ENCODE assay signal across 13 cellular contexts in genomic region chr10:102626026-102626686, GRCh38. TPM values are rescaled to one million over a fixed set of nuclear protein-coding genes. Genes with fewer than 3 reads are reported as not detected.
DNase-seq lines count a peak whose midpoint lies in the region; ATAC-seq and TF ChIP-seq lines count a peak whose summit lies in the region.
"Had no signal": no experiment of that assay in that cellular context is flagged by ENCODE, and none has a peak within 500 bp of the region (broad histone marks: within the 10 kb centered on the region; RNA-seq: fewer than 3 reads in every experiment).

No MANE protein-coding gene starts in this region.

- TF ChIP-seq POLR2A in NB4 (IDR thresholded peaks at IDR 0.05; ENCODE audit: extremely low read depth, insufficient read length) (no peak), testis (IDR thresholded peaks at IDR 0.05) (no peak)

- no peaks in the 10 kb centered on the region for H3K9me3 Mint-ChIP-seq in effector memory CD8-positive, alpha-beta T cell
- H3K9me3 Mint-ChIP-seq in neural progenitor cell: no peaks in the 10 kb centered on the region
- H3K9me3 Mint-ChIP-seq: activated naive CD8-positive, alpha-beta T cell treated with anti-CD3 and anti-CD28 coated beads for 36 hours had no signal

- H3K27me3 ChIP-seq in neural progenitor cell: no peaks in the 10 kb centered on the region
- no peaks in the 10 kb centered on the region for H3K27me3 ChIP-seq in testis
- H3K27me3 ChIP-seq: Peyer's patch had no signal

- H3K79me2 ChIP-seq in neural progenitor cell (ENCODE audit: low read depth): no peaks in the 10 kb centered on the region

- H3F3A ChIP-seq in neural progenitor cell (ENCODE audit: low read depth): peaks cover 68% of the 10 kb centered on the region

- H3K4me3 Mint-ChIP-seq in effector memory CD8-positive, alpha-beta T cell: no peak overlapping the region
- H3K4me3 Mint-ChIP-seq in neural progenitor cell: peak overlapping the region; percentile 36
- H3K4me3 Mint-ChIP-seq: activated naive CD8-positive, alpha-beta T cell treated with anti-CD3 and anti-CD28 coated beads for 36 hours had no signal

- H2AFZ ChIP-seq in neural progenitor cell (replicated peaks): no peak overlapping the region

- WGBS in testis, 2 donors: 77 to 79% methylated on average over 10 of the region's 10 CpGs

- no peak overlapping the region for H3K9ac ChIP-seq in neural progenitor cell

- H3K36me3 ChIP-seq in neural progenitor cell (no peaks in the 10 kb centered on the region), testis (ENCODE audit: low read depth, missing control alignments) (no peaks in the 10 kb centered on the region)

- no peaks in the 10 kb centered on the region for H3K27me3 Mint-ChIP-seq in effector memory CD8-positive, alpha-beta T cell
- H3K27me3 Mint-ChIP-seq in neural progenitor cell (ENCODE audit: insufficient read depth, low read depth): peaks cover 11% of the 10 kb centered on the region
- H3K27me3 Mint-ChIP-seq: activated naive CD8-positive, alpha-beta T cell treated with anti-CD3 and anti-CD28 coated beads for 36 hours had no signal

- H3K9me3 ChIP-seq in neural progenitor cell (ENCODE audit: low read depth) (no peaks in the 10 kb centered on the region), testis (no peaks in the 10 kb centered on the region)
- H3K9me3 ChIP-seq: Peyer's patch had no signal

- DNase-seq in NB4 (ENCODE audit: low read depth): peak; percentile 44
- DNase-seq in effector memory CD8-positive, alpha-beta T cell: no peak
- DNase-seq in neural progenitor cell (ENCODE audit: low spot score): no peak
- DNase-seq in testis: no peak
- DNase-seq in HuH-7 (ENCODE audit: low spot score): no peak
- DNase-seq: activated naive CD8-positive, alpha-beta T cell treated with anti-CD3 and anti-CD28 coated beads for 36 hours; kidney glomerular epithelial cell; NCI-H446; Peyer's patch; stimulated activated CD4-positive, alpha-beta T cell treated with anti-CD3 and anti-CD28 coated beads, Interleukin-2, amount 100 ng/mL, for 48 hours; stimulated activated naive CD4-positive, alpha-beta T cell had no signal

- no peaks in the 10 kb centered on the region for H3K36me3 Mint-ChIP-seq in effector memory CD8-positive, alpha-beta T cell (ENCODE audit: insufficient read depth)
- peaks cover 19% of the 10 kb centered on the region for H3K36me3 Mint-ChIP-seq in neural progenitor cell
- H3K36me3 Mint-ChIP-seq: activated naive CD8-positive, alpha-beta T cell treated with anti-CD3 and anti-CD28 coated beads for 36 hours had no signal

- H3K27ac Mint-ChIP-seq in effector memory CD8-positive, alpha-beta T cell: peak overlapping the region; percentile 64 to 87
- peak overlapping the region; percentile 79 for H3K27ac Mint-ChIP-seq in neural progenitor cell
- H3K27ac Mint-ChIP-seq: activated naive CD8-positive, alpha-beta T cell treated with anti-CD3 and anti-CD28 coated beads for 36 hours had no signal

- intact Hi-C loops in testis (cut with DNase I; ENCODE audit: low total_unique reads): no loop called here

- peak overlapping the region; percentile 49 for H3K4me2 ChIP-seq in neural progenitor cell

- ATAC-seq in effector memory CD8-positive, alpha-beta T cell (replicated peaks): no peak
- no peak for ATAC-seq in GM21367 (IDR thresholded peaks at IDR 0.05; ENCODE audit: unreplicated experiment)
- no peak for ATAC-seq in GM18870 (IDR thresholded peaks at IDR 0.05; ENCODE audit: unreplicated experiment)

- peaks cover 72% of the 10 kb centered on the region for H3K4me1 ChIP-seq in neural progenitor cell
- H3K4me1 ChIP-seq in testis: peaks cover 80% of the 10 kb centered on the region

- peak overlapping the region; percentile 99 for H3K27ac ChIP-seq in neural progenitor cell
- peak overlapping the region; percentile 80 to 84 for H3K27ac ChIP-seq in testis

- H3K4me3 ChIP-seq in NB4 (ENCODE audit: low read depth, low read length) (no peak overlapping the region), neural progenitor cell (no peak overlapping the region), testis (no peak overlapping the region)
- H3K4me3 ChIP-seq: Peyer's patch had no signal

- TF ChIP-seq CTCF in NB4 (IDR thresholded peaks at IDR 0.05; ENCODE audit: low read depth, low read length) (no peak), neural progenitor cell (IDR thresholded peaks at IDR 0.05) (no peak), testis (IDR thresholded peaks at IDR 0.05) (no peak)

- H4K20me1 ChIP-seq in neural progenitor cell (ENCODE audit: low read depth): no peaks in the 10 kb centered on the region

- peaks cover 0 to 2% of the 10 kb centered on the region in 2 donors for H3K4me1 Mint-ChIP-seq in effector memory CD8-positive, alpha-beta T cell (ENCODE audit: low read depth in 2 of 2)
- peaks cover 63% of the 10 kb centered on the region for H3K4me1 Mint-ChIP-seq in neural progenitor cell

RNA-seq across cellular contexts. Expression of gene TRIM8, which starts 18.1 kb away (rescaled TPM):
- total RNA-seq in neural progenitor cell (ENCODE audit: low replicate concordance) (31.4 and 33.8 TPM in 2 replicates), testis (100 to 1,000 TPM; 114 to 170 TPM)
- 69.8 TPM for polyA plus RNA-seq in testis (ENCODE audit: insufficient read depth, low read depth, low replicate concordance)
